14 cellular contexts compared by ENCODE assay signal in genomic region chr6:73738367-73739028, GRCh38.
"Had no signal": no experiment of that assay in that cellular context is flagged by ENCODE, and none has a peak within 500 bp of the region (broad histone marks: within the 10 kb centered on the region; RNA-seq: fewer than 3 reads in every experiment).

No MANE protein-coding gene starts in this region.

- H3K4me1 ChIP-seq: SJSA1 had no signal

- H3K4me3 Mint-ChIP-seq: activated CD4-positive, alpha-beta T cell treated with anti-CD3 and anti-CD28 coated beads, Interleukin-2, amount 10 ng/mL, durations not matched to agents 24 days and 14 days; activated CD8-positive, alpha-beta memory T cell treated with anti-CD3 and anti-CD28 coated beads, Interleukin-2, amount 10 ng/mL, durations not matched to agents 7 days and 5 days; activated naive CD4-positive, alpha-beta T cell treated with anti-CD3 and anti-CD28 coated beads for 36 hours; activated naive CD8-positive, alpha-beta T cell; activated T-cell treated with anti-CD3 and anti-CD28 coated beads, Interleukin-2, amount 50 U/mL, for 24 hours; T-helper 17 cell; WTC11 had no signal

- H3K27me3 Mint-ChIP-seq: activated CD4-positive, alpha-beta T cell treated with anti-CD3 and anti-CD28 coated beads, Interleukin-2, amount 10 ng/mL, durations not matched to agents 24 days and 14 days; activated CD8-positive, alpha-beta memory T cell treated with anti-CD3 and anti-CD28 coated beads, Interleukin-2, amount 10 ng/mL, durations not matched to agents 7 days and 5 days; activated T-cell treated with anti-CD3 and anti-CD28 coated beads, Interleukin-2, amount 50 U/mL, for 24 hours had no signal

- H3K36me3 Mint-ChIP-seq: activated CD8-positive, alpha-beta memory T cell treated with anti-CD3 and anti-CD28 coated beads, Interleukin-2, amount 10 ng/mL, durations not matched to agents 7 days and 5 days; activated naive CD8-positive, alpha-beta T cell; WTC11 had no signal

- H3K27ac ChIP-seq: SJSA1 had no signal

- H3K27ac Mint-ChIP-seq: activated CD4-positive, alpha-beta T cell treated with anti-CD3 and anti-CD28 coated beads, Interleukin-2, amount 10 ng/mL, durations not matched to agents 24 days and 14 days; activated CD8-positive, alpha-beta memory T cell treated with anti-CD3 and anti-CD28 coated beads, Interleukin-2, amount 10 ng/mL, durations not matched to agents 7 days and 5 days; activated naive CD4-positive, alpha-beta T cell treated with anti-CD3 and anti-CD28 coated beads for 36 hours; activated naive CD8-positive, alpha-beta T cell; activated T-cell treated with anti-CD3 and anti-CD28 coated beads, Interleukin-2, amount 50 U/mL, for 24 hours; T-helper 17 cell; WTC11 had no signal

- DNase-seq: activated CD4-positive, alpha-beta T cell treated with anti-CD3 and anti-CD28 coated beads for 1 hour; activated CD4-positive, alpha-beta T cell treated with anti-CD3 and anti-CD28 coated beads, Interleukin-2, amount 50 U/mL, for 48 hours; activated CD8-positive, alpha-beta memory T cell treated with anti-CD3 and anti-CD28 coated beads, Interleukin-2, amount 10 ng/mL, durations not matched to agents 7 days and 5 days; activated gamma-delta T cell; activated naive CD4-positive, alpha-beta T cell treated with anti-CD3 and anti-CD28 coated beads for 36 hours; activated T-cell treated with anti-CD3 and anti-CD28 coated beads, Interleukin-2, amount 50 U/mL, for 24 hours; NK-92 treated with Interleukin-12 subunit alpha and Interleukin-12 subunit beta, amount 100 ng/mL, for 24 hours; T-helper 17 cell; T-helper 9 cell had no signal

- H3K4me1 Mint-ChIP-seq: activated CD8-positive, alpha-beta memory T cell treated with anti-CD3 and anti-CD28 coated beads, Interleukin-2, amount 10 ng/mL, durations not matched to agents 7 days and 5 days had no signal

- H3K9me3 Mint-ChIP-seq: activated CD4-positive, alpha-beta T cell treated with anti-CD3 and anti-CD28 coated beads, Interleukin-2, amount 10 ng/mL, durations not matched to agents 24 days and 14 days; activated naive CD4-positive, alpha-beta T cell treated with anti-CD3 and anti-CD28 coated beads for 36 hours; activated T-cell treated with anti-CD3 and anti-CD28 coated beads, Interleukin-2, amount 50 U/mL, for 24 hours; WTC11 had no signal

- H3K9me3 ChIP-seq: SJSA1 had no signal

- H3K4me3 ChIP-seq: K562, SJSA1 had no signal

- H3K27me3 ChIP-seq: SJSA1 had no signal
